ENCODE assay signal across 1 cellular context in the genomic region with DNA sequence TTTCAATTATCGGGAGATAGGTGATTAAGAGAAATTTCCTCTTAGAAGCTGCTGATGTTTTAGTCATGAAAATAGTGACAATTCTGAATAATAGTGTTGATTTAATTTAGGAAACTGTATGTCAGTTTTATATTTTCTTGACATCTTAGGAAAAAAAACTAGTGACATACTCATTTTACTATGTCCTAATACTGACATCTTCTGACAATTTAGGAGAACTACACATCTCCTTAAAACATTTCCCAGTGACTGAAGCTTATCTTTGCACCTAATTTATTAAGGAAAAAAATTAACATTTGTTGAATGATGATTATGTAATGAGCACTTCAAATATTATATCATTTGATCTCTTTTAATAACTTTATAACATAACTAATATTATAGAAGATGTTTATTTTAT.
TF ChIP-seq lines count a peak whose summit lies in the region.

No MANE protein-coding gene starts in this region.

TF ChIP-seq in GM23338, 12 proteins besides CTCF, POLR2A, EP300 and RAD21:
- TF ChIP-seq, protein P1, sequence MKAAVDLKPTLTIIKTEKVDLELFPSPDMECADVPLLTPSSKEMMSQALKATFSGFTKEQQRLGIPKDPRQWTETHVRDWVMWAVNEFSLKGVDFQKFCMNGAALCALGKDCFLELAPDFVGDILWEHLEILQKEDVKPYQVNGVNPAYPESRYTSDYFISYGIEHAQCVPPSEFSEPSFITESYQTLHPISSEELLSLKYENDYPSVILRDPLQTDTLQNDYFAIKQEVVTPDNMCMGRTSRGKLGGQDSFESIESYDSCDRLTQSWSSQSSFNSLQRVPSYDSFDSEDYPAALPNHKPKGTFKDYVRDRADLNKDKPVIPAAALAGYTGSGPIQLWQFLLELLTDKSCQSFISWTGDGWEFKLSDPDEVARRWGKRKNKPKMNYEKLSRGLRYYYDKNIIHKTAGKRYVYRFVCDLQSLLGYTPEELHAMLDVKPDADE (IDR thresholded peaks at IDR 0.05), result no peak
- TF ChIP-seq ZNF114 (CRISPR knock-in tag; IDR thresholded peaks at IDR 0.05) (no peak), EZH2phosphoT487 (IDR thresholded peaks at IDR 0.05; ENCODE audit: unreplicated experiment) (no peak), CREB1 (CRISPR knock-in tag; IDR thresholded peaks at IDR 0.05; ENCODE audit: low read depth) (no peak)
- TF ChIP-seq, protein P2, sequence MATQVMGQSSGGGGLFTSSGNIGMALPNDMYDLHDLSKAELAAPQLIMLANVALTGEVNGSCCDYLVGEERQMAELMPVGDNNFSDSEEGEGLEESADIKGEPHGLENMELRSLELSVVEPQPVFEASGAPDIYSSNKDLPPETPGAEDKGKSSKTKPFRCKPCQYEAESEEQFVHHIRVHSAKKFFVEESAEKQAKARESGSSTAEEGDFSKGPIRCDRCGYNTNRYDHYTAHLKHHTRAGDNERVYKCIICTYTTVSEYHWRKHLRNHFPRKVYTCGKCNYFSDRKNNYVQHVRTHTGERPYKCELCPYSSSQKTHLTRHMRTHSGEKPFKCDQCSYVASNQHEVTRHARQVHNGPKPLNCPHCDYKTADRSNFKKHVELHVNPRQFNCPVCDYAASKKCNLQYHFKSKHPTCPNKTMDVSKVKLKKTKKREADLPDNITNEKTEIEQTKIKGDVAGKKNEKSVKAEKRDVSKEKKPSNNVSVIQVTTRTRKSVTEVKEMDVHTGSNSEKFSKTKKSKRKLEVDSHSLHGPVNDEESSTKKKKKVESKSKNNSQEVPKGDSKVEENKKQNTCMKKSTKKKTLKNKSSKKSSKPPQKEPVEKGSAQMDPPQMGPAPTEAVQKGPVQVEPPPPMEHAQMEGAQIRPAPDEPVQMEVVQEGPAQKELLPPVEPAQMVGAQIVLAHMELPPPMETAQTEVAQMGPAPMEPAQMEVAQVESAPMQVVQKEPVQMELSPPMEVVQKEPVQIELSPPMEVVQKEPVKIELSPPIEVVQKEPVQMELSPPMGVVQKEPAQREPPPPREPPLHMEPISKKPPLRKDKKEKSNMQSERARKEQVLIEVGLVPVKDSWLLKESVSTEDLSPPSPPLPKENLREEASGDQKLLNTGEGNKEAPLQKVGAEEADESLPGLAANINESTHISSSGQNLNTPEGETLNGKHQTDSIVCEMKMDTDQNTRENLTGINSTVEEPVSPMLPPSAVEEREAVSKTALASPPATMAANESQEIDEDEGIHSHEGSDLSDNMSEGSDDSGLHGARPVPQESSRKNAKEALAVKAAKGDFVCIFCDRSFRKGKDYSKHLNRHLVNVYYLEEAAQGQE (IDR thresholded peaks at IDR 0.05; ENCODE audit: unreplicated experiment), result no peak
- TF ChIP-seq, protein P3, sequence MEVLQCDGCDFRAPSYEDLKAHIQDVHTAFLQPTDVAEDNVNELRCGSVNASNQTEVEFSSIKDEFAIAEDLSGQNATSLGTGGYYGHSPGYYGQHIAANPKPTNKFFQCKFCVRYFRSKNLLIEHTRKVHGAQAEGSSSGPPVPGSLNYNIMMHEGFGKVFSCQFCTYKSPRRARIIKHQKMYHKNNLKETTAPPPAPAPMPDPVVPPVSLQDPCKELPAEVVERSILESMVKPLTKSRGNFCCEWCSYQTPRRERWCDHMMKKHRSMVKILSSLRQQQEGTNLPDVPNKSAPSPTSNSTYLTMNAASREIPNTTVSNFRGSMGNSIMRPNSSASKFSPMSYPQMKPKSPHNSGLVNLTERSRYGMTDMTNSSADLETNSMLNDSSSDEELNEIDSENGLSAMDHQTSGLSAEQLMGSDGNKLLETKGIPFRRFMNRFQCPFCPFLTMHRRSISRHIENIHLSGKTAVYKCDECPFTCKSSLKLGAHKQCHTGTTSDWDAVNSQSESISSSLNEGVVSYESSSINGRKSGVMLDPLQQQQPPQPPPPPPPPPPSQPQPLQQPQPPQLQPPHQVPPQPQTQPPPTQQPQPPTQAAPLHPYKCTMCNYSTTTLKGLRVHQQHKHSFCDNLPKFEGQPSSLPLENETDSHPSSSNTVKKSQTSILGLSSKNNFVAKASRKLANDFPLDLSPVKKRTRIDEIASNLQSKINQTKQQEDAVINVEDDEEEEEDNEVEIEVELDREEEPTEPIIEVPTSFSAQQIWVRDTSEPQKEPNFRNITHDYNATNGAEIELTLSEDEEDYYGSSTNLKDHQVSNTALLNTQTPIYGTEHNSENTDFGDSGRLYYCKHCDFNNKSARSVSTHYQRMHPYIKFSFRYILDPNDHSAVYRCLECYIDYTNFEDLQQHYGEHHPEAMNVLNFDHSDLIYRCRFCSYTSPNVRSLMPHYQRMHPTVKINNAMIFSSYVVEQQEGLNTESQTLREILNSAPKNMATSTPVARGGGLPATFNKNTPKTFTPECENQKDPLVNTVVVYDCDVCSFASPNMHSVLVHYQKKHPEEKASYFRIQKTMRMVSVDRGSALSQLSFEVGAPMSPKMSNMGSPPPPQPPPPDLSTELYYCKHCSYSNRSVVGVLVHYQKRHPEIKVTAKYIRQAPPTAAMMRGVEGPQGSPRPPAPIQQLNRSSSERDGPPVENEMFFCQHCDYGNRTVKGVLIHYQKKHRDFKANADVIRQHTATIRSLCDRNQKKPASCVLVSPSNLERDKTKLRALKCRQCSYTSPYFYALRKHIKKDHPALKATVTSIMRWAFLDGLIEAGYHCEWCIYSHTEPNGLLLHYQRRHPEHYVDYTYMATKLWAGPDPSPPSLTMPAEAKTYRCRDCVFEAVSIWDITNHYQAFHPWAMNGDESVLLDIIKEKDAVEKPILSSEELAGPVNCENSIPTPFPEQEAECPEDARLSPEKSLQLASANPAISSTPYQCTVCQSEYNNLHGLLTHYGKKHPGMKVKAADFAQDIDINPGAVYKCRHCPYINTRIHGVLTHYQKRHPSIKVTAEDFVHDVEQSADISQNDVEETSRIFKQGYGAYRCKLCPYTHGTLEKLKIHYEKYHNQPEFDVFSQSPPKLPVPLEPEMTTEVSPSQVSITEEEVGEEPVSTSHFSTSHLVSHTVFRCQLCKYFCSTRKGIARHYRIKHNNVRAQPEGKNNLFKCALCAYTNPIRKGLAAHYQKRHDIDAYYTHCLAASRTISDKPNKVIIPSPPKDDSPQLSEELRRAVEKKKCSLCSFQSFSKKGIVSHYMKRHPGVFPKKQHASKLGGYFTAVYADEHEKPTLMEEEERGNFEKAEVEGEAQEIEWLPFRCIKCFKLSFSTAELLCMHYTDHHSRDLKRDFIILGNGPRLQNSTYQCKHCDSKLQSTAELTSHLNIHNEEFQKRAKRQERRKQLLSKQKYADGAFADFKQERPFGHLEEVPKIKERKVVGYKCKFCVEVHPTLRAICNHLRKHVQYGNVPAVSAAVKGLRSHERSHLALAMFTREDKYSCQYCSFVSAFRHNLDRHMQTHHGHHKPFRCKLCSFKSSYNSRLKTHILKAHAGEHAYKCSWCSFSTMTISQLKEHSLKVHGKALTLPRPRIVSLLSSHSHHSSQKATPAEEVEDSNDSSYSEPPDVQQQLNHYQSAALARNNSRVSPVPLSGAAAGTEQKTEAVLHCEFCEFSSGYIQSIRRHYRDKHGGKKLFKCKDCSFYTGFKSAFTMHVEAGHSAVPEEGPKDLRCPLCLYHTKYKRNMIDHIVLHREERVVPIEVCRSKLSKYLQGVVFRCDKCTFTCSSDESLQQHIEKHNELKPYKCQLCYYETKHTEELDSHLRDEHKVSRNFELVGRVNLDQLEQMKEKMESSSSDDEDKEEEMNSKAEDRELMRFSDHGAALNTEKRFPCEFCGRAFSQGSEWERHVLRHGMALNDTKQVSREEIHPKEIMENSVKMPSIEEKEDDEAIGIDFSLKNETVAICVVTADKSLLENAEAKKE (CRISPR knock-in tag; IDR thresholded peaks at IDR 0.05), result no peak
TF ChIP-seq in GM23338: peak in this region for 0.
